In genomic region chr3:9826815-9827574, GRCh38 we compare ENCODE assay signal across 1 cellular context.
TF ChIP-seq lines count a peak whose summit lies in the region.

No MANE protein-coding gene starts in this region.

TF ChIP-seq in IMR-90, 13 proteins besides CTCF, POLR2A, EP300 and RAD21:
- TF ChIP-seq RCOR1 (IDR thresholded peaks at IDR 0.05; ENCODE audit: insufficient replicate concordance, low read length) (no peak), SMC3 (IDR thresholded peaks at IDR 0.05; ENCODE audit: low read depth, low read length) (0 out of 2 replicates have a peak, but pooled peaks have one; percentile 5)
